In genomic region chr9:89513836-89514235, GRCh38 we compare ENCODE assay signal across 27 cellular contexts. TPM values are rescaled to one million over a fixed set of nuclear protein-coding genes. Genes with fewer than 3 reads are reported as not detected.
"Had no signal": no experiment of that assay in that cellular context is flagged by ENCODE, and none has a peak within 500 bp of the region (broad histone marks: within the 10 kb centered on the region; RNA-seq: fewer than 3 reads in every experiment).

No MANE protein-coding gene starts in this region.

- H3K27ac ChIP-seq: brain microvascular endothelial cell, cardiac muscle cell, colonic mucosa, Peyer's patch, RWPE1, SJCRH30 had no signal

- H3K9ac ChIP-seq: SK-N-SH had no signal

- H3K27me3 ChIP-seq: cardiac muscle cell, colonic mucosa, Peyer's patch had no signal

- H3K27me3 Mint-ChIP-seq: activated B cell treated with CpG ODN at 0.5 μM for 24 hours; activated CD4-positive, alpha-beta T cell treated with anti-CD3 and anti-CD28 coated beads, Interleukin-2, amount 10 ng/mL, durations not matched to agents 24 days and 14 days; activated naive CD8-positive, alpha-beta T cell had no signal

- H3K4me2 ChIP-seq: SK-N-SH had no signal

- H3K36me3 ChIP-seq: brain microvascular endothelial cell, cardiac muscle cell, colonic mucosa, Peyer's patch, SJCRH30 had no signal

- H3K9me3 Mint-ChIP-seq: activated B cell treated with CpG ODN at 0.5 μM for 24 hours; activated CD4-positive, alpha-beta T cell treated with anti-CD3 and anti-CD28 coated beads, Interleukin-2, amount 10 ng/mL, durations not matched to agents 24 days and 14 days; activated naive CD4-positive, alpha-beta T cell treated with anti-CD3 and anti-CD28 coated beads for 36 hours; activated T-cell treated with anti-CD3 and anti-CD28 coated beads, Interleukin-2, amount 50 U/mL, for 4 hours had no signal

- H3K9me2 ChIP-seq: SK-N-SH had no signal

- H3K9me3 ChIP-seq: colonic mucosa, Peyer's patch, SJCRH30, SK-N-SH had no signal

- H3K4me3 Mint-ChIP-seq: activated B cell treated with CpG ODN at 0.5 μM for 24 hours; activated CD4-positive, alpha-beta T cell treated with anti-CD3 and anti-CD28 coated beads, Interleukin-2, amount 10 ng/mL, durations not matched to agents 24 days and 14 days; activated naive CD4-positive, alpha-beta T cell treated with anti-CD3 and anti-CD28 coated beads for 36 hours; activated naive CD8-positive, alpha-beta T cell; activated T-cell treated with anti-CD3 and anti-CD28 coated beads, Interleukin-2, amount 50 U/mL, for 4 hours had no signal

- H3K4me3 ChIP-seq: cardiac muscle cell, colonic mucosa, Peyer's patch, SJCRH30 had no signal

- H3K36me3 Mint-ChIP-seq: activated naive CD8-positive, alpha-beta T cell had no signal

- H3K27ac Mint-ChIP-seq: activated B cell treated with CpG ODN at 0.5 μM for 24 hours; activated CD4-positive, alpha-beta T cell treated with anti-CD3 and anti-CD28 coated beads, Interleukin-2, amount 10 ng/mL, durations not matched to agents 24 days and 14 days; activated naive CD4-positive, alpha-beta T cell treated with anti-CD3 and anti-CD28 coated beads for 36 hours; activated naive CD8-positive, alpha-beta T cell had no signal

- DNase-seq: activated B cell treated with CpG ODN at 0.5 μM for 24 hours; activated CD4-positive, alpha-beta T cell treated with anti-CD3 and anti-CD28 coated beads for 1 hour; activated CD4-positive, alpha-beta T cell treated with anti-CD3 and anti-CD28 coated beads, Interleukin-2, amount 10 ng/mL, durations not matched to agents 24 days and 14 days; activated CD4-positive, alpha-beta T cell treated with anti-CD3 and anti-CD28 coated beads, Interleukin-2, amount 50 U/mL, for 48 hours; activated CD8-positive, alpha-beta memory T cell treated with anti-CD3 and anti-CD28 coated beads for 24 hours; activated naive CD4-positive, alpha-beta T cell treated with anti-CD3 and anti-CD28 coated beads for 36 hours; activated T-cell treated with anti-CD3 and anti-CD28 coated beads, Interleukin-2, amount 50 U/mL, for 4 hours; amygdala; brain microvascular endothelial cell; colonic mucosa; Karpas-422; NCI-H1048; NCI-H146; NCI-H2029; NCI-H2107; NCI-H526 treated with DMSO at 0.1 percent for 48 hours; NK-92 treated with Interleukin-12 subunit alpha and Interleukin-12 subunit beta, amount 100 ng/mL, for 24 hours; OCI-M1; Peyer's patch; Right ventricle myocardium superior; SJCRH30; SK-N-SH; T-helper 1 cell; T-helper 9 cell had no signal

RNA-seq across cellular contexts. Expression of gene SEMA4D, which starts 15.9 kb away (rescaled TPM):
- total RNA-seq: SJCRH30 had no signal
